ENCODE assay signal across 25 cellular contexts in the genomic region with DNA sequence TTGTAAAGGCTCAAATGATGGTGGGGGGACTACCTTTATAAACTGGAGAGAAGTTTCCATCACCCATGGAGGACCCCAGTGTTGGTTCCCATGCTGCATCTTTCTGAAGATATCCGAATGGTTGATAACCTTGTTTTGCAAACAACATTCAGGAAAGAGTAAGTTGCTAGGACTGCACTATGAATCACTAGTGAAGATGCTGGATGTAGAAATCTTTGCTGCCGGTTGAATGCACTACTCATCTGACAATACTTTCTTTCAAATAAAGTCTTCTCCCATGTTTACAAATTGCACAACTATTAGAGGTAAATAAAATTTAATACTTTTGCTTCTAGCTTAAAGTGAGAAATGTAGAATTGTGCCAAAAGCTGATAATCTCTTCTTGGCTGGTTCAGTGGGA.
A peak's percentile ranks its signal among the peaks of the same experiment; 100 is the strongest.
DNase-seq lines count a peak whose midpoint lies in the region; ATAC-seq and TF ChIP-seq lines count a peak whose summit lies in the region.
"Had no signal": no experiment of that assay in that cellular context is flagged by ENCODE, and none has a peak within 500 bp of the region (broad histone marks: within the 10 kb centered on the region; RNA-seq: fewer than 3 reads in every experiment).

No MANE protein-coding gene starts in this region.

- POLR2A ChIA-PET in T-cell (lab: Charles Lee) = no interaction called here

- no peak overlapping the region for H3K4me3 ChIP-seq in fibroblast of pulmonary artery (replicated peaks; ENCODE audit: low read depth, low read length)
- H3K4me3 ChIP-seq: A549, K562, SJSA1 had no signal

- no peak overlapping the region for H3K27ac Mint-ChIP-seq in T-cell
- H3K27ac Mint-ChIP-seq: CD4-positive, alpha-beta memory T cell had no signal

- DNase-seq in LHCN-M2 (ENCODE audit: low read depth) (peak; percentile 6), amniotic epithelial cell (ENCODE audit: low read depth) (peak; percentile 42), fibroblast of pulmonary artery (ENCODE audit: low read depth) (peak; percentile 54), cerebellar nuclear complex (lab: John Stamatoyannopoulos, UW) (no peak), NCI-H2107 treated with DMSO at 0.1 percent for 48 hours (lab: John Stamatoyannopoulos, UW; ENCODE audit: unreplicated experiment) (no peak), T-cell (no peak)
- DNase-seq in activated effector memory CD4-positive, alpha-beta T cell treated with anti-CD3 and anti-CD28 coated beads, Interleukin-2, amount 50 U/mL, for 16 hours = no peak
- DNase-seq: C1 segment of cervical spinal cord; CD4-positive, alpha-beta memory T cell; COR-L47; DMS53; H7; NCI-H1048; NCI-H1417 treated with DMSO at 0.1 percent for 48 hours; NCI-H187; NCI-H2107; NCI-H446 treated with DMSO at 0.1 percent for 48 hours; NCI-H526; NCI-H82; NK-92 treated with Interleukin-12 subunit alpha and Interleukin-12 subunit beta, amount 100 ng/mL, for 24 hours; PC-3; Right ventricle myocardium superior had no signal

- H3K36me3 Mint-ChIP-seq in T-cell = no peaks in the 10 kb centered on the region
- H3K36me3 Mint-ChIP-seq: CD4-positive, alpha-beta memory T cell had no signal

- no peak overlapping the region for H3K4me3 Mint-ChIP-seq in T-cell
- H3K4me3 Mint-ChIP-seq: CD4-positive, alpha-beta memory T cell had no signal

- H3K9me3 Mint-ChIP-seq in T-cell = peaks cover 4 to 9% (median 6%) of the 10 kb centered on the region in 3 donors

- CTCF ChIA-PET in T-cell (lab: Charles Lee) = no interaction called here

- no peaks in the 10 kb centered on the region for H3K4me1 Mint-ChIP-seq in T-cell
- H3K4me1 Mint-ChIP-seq: CD4-positive, alpha-beta memory T cell had no signal

- H3K27me3 Mint-ChIP-seq in T-cell = no peaks in the 10 kb centered on the region
- H3K27me3 Mint-ChIP-seq: CD4-positive, alpha-beta memory T cell had no signal

- ATAC-seq in T-cell (replicated peaks in 1 of 4) = no peak
- ATAC-seq: K562, PC-3 had no signal

- TF ChIP-seq CTCF in fibroblast of pulmonary artery (IDR thresholded peaks at IDR 0.05; ENCODE audit: low read length, missing control alignments) = no peak

Comparison
In these comparisons a context has a peak if more than half of its experiments do, and no peak if none do; other contexts are left out.
1. DNase-seq: peak in LHCN-M2 (single experiment), amniotic epithelial cell (single experiment) and fibroblast of pulmonary artery (single experiment); none in activated effector memory CD4-positive, alpha-beta T cell treated with anti-CD3 and anti-CD28 coated beads, Interleukin-2, amount 50 U/mL, for 16 hours (single experiment), cerebellar nuclear complex (0 of 2), NCI-H2107 treated with DMSO at 0.1 percent for 48 hours (single experiment) and T-cell (0 of 34).